Comparison of ENCODE assay signal across 12 cellular contexts in genomic region chr5:111066261-111066938, GRCh38. TPM values are rescaled to one million over a fixed set of nuclear protein-coding genes. Genes with fewer than 3 reads are reported as not detected.
"Had no signal": no experiment of that assay in that cellular context is flagged by ENCODE, and none has a peak within 500 bp of the region (broad histone marks: within the 10 kb centered on the region; RNA-seq: fewer than 3 reads in every experiment).

No MANE protein-coding gene starts in this region.

- DNase-seq: activated B cell treated with CpG ODN at 0.5 μM for 24 hours; activated CD4-positive, alpha-beta T cell treated with anti-CD3 and anti-CD28 coated beads, Interleukin-2, amount 10 ng/mL, durations not matched to agents 24 days and 14 days; activated CD8-positive, alpha-beta memory T cell treated with anti-CD3 and anti-CD28 coated beads for 24 hours; activated naive CD4-positive, alpha-beta T cell treated with anti-CD3 and anti-CD28 coated beads, Interleukin-2, amount 10 ng/mL, durations not matched to agents 7 days and 5 days; cortex of kidney; esophagus squamous epithelium; foreskin melanocyte; heart left ventricle; retina; stimulated activated CD4-positive, alpha-beta T cell treated with anti-CD3 and anti-CD28 coated beads, Interleukin-4, amount 100 ng/mL, for 1 hour; upper lobe of left lung had no signal

- ATAC-seq: heart left ventricle, left lobe of liver had no signal

RNA-seq across cellular contexts. Expression of gene TSLP, which starts 5.1 kb away (rescaled TPM):
- total RNA-seq: activated B cell treated with CpG ODN at 0.5 μM for 24 hours had no signal
